Comparison of ENCODE assay signal across 8 cellular contexts in the genomic region with DNA sequence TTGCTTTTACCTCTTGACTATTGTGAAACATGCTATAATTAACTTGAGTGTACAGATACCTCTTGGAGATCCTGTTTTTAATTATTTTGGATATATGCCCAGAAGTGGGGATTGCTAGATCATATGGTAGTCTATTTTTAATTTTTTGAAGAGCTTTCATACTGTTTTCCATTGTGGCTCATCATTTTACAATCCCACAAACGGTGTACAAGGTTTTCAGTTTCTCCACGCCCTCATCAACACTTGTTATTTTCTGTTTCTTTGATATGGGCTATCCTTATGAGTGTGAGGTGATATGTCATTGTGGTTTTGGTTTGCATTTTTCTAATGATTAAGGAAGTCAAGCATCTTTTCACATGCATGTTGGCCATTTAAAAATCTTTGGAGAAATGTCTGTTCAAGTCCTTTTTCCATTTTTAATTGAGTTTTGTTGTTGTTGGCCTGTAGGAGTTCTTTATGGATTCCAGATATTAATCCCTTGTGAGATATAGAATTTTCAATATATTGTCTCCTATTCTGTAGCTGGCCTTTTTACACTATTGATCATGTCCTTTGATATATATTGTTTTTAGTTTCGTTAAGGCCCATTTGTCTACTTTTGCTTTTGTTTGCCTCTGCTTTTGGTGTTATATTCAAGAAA.
DNase-seq lines count a peak whose midpoint lies in the region; ATAC-seq and TF ChIP-seq lines count a peak whose summit lies in the region.

No MANE protein-coding gene starts in this region.

- POLR2A ChIA-PET in RWPE1 (lab: Yijun Ruan, JAX; ENCODE audit: low non-redundant PET) = no interaction called here

- peak overlapping the region; percentile 91 for H3K27ac ChIP-seq in MM.1S (ENCODE audit: low read length)
- no peak overlapping the region for H3K27ac ChIP-seq in RWPE1

- no peaks in the 10 kb centered on the region for H3K9me2 ChIP-seq in MM.1S (replicated peaks; ENCODE audit: insufficient read depth, low read length)

- H3K4me1 ChIP-seq in MM.1S (ENCODE audit: low read length) = peaks cover 44% of the 10 kb centered on the region

- H3K4me3 ChIP-seq in MM.1S (ENCODE audit: low read length) (peak overlapping the region; percentile 31), astrocyte of the cerebellum (ENCODE audit: low read depth, low read length) (no peak overlapping the region)

- CTCF ChIA-PET in RWPE1 (lab: Yijun Ruan, JAX) = interaction anchor here (0.6 kb wide), 1 partner anchor 764 kb away, joined by 4 read pairs; no protein-coding TSS in a partner anchor

- peaks cover 32% of the 10 kb centered on the region for H3F3A ChIP-seq in MM.1S (ENCODE audit: insufficient read depth, low read length)

- no peaks in the 10 kb centered on the region for H3K9me3 ChIP-seq in MM.1S (replicated peaks; ENCODE audit: insufficient read depth, low read length)

- peaks cover 25% of the 10 kb centered on the region for H3K36me3 ChIP-seq in MM.1S (replicated peaks; ENCODE audit: insufficient read depth, low read length)

- in situ Hi-C loops in astrocyte of the cerebellum (cut with HindIII; ENCODE audit: low sequenced_read_pairs) = no loop called here

- peak; percentile 28 for DNase-seq in GM10266 (ENCODE audit: extremely low spot score)
- DNase-seq in MM.1S = peak; percentile 94
- peak; percentile 75 for DNase-seq in astrocyte of the cerebellum (ENCODE audit: low read depth)
- no peak for DNase-seq in stimulated activated naive CD8-positive, alpha-beta T cell treated with anti-CD3 and anti-CD28 coated beads, Interleukin-15, Interleukin-2, amounts not matched to agents 100 U/mL and 50 U/mL, for 24 hours
- DNase-seq in cortex of kidney (lab: John Stamatoyannopoulos, UW) = no peak
- DNase-seq in effector CD8-positive, alpha-beta T cell (lab: John Stamatoyannopoulos, UW) = no peak
- DNase-seq in RWPE1 (ENCODE audit: low spot score) = no peak

- peak overlapping the region; percentile 54 for H3K9ac ChIP-seq in MM.1S (ENCODE audit: low read length)

- no peaks in the 10 kb centered on the region for H4K20me1 ChIP-seq in MM.1S (ENCODE audit: insufficient read depth, low read length)

- ATAC-seq in GM21526 (IDR thresholded peaks at IDR 0.05; ENCODE audit: low FRiP score, unreplicated experiment) = peak; percentile 59
- ATAC-seq in stimulated activated naive CD8-positive, alpha-beta T cell treated with anti-CD3 and anti-CD28 coated beads, Interleukin-15, Interleukin-2, amounts not matched to agents 100 U/mL and 50 U/mL, for 24 hours = peak; percentile 87

- no peaks in the 10 kb centered on the region for H3K27me3 ChIP-seq in MM.1S (replicated peaks; ENCODE audit: insufficient read depth, low read length)

- H3K79me2 ChIP-seq in MM.1S (ENCODE audit: low read length) = peaks cover 56% of the 10 kb centered on the region

- TF ChIP-seq CTCF in GM10266 (IDR thresholded peaks at IDR 0.05; ENCODE audit: control insufficient read depth, insufficient read depth, low read depth, missing control alignments) (no peak), MM.1S (IDR thresholded peaks at IDR 0.05; ENCODE audit: low read length) (no peak), astrocyte of the cerebellum (IDR thresholded peaks at IDR 0.05; ENCODE audit: low read depth, low read length, missing control alignments) (no peak), RWPE1 (conservative IDR thresholded peaks at IDR 0.05; ENCODE audit: low read depth) (no peak)

- peak overlapping the region; percentile 53; the same call in 1 of the 2 replicates for H3K4me2 ChIP-seq in MM.1S (ENCODE audit: low read depth, low read length)

- no peak overlapping the region for H2AFZ ChIP-seq in MM.1S (ENCODE audit: low read length)

Comparison
In these comparisons a context has a peak if more than half of its experiments do, and no peak if none do; other contexts are left out.
1. DNase-seq: peak in GM10266 (single experiment), MM.1S (single experiment) and astrocyte of the cerebellum (single experiment); none in stimulated activated naive CD8-positive, alpha-beta T cell treated with anti-CD3 and anti-CD28 coated beads, Interleukin-15, Interleukin-2, amounts not matched to agents 100 U/mL and 50 U/mL, for 24 hours (single experiment), cortex of kidney (single experiment), effector CD8-positive, alpha-beta T cell (single experiment) and RWPE1 (single experiment).